25 cellular contexts compared by ENCODE assay signal in genomic region chr9:73053543-73053942, GRCh38.
"Had no signal": no experiment of that assay in that cellular context is flagged by ENCODE, and none has a peak within 500 bp of the region (broad histone marks: within the 10 kb centered on the region; RNA-seq: fewer than 3 reads in every experiment).

No MANE protein-coding gene starts in this region.

- ATAC-seq: left cardiac atrium; left lung; sciatic nerve; stimulated activated naive B cell treated with anti-CD40 and anti-IgM and Interleukin-4, amounts not matched to agents 10 μg/mL and 1 μg/mL and 100 μg/mL, for 72 hours; stimulated activated naive CD8-positive, alpha-beta T cell treated with anti-CD3 and anti-CD28 coated beads, Interleukin-15, Interleukin-2, amounts not matched to agents 100 U/mL and 50 U/mL, for 24 hours had no signal

- H3K4me1 ChIP-seq: left lung, right atrium auricular region, testis, thyroid gland, vagina had no signal

- H3K9me3 ChIP-seq: left lung, ovary, right atrium auricular region, stomach, testis, thyroid gland, transverse colon, upper lobe of left lung, vagina had no signal

- DNase-seq: hippocampal formation; kidney glomerular epithelial cell; left cardiac atrium; left lung; mesendoderm; naive B cell; natural killer cell; nephron progenitor cell; ovary; stimulated activated CD4-positive, alpha-beta T cell treated with anti-CD3 and anti-CD28 coated beads, Interleukin-12 subunit alpha, Interleukin-12 subunit beta, amount 100 ng/mL, for 4 hours; stimulated activated CD4-positive, alpha-beta T cell treated with anti-CD3 and anti-CD28 coated beads, Interleukin-15, amount 100 ng/mL, for 24 hours; stimulated activated CD4-positive, alpha-beta T cell treated with anti-CD3 and anti-CD28 coated beads, Interleukin-2, amount 100 ng/mL, for 24 hours; stimulated activated CD4-positive, alpha-beta T cell treated with anti-CD3 and anti-CD28 coated beads, Interleukin-4, amount 100 ng/mL, for 1 hour; stimulated activated naive B cell treated with anti-CD40 and anti-IgM and Interleukin-4, amounts not matched to agents 10 μg/mL and 1 μg/mL and 100 μg/mL, for 72 hours; stimulated activated naive CD8-positive, alpha-beta T cell treated with anti-CD3 and anti-CD28 coated beads, Interleukin-15, Interleukin-2, amounts not matched to agents 100 U/mL and 50 U/mL, for 24 hours; stomach; testis; thyroid gland; transverse colon; upper lobe of left lung had no signal

- H3K27me3 ChIP-seq: left lung, ovary, right atrium auricular region, stomach, testis, thyroid gland, transverse colon, upper lobe of left lung, vagina had no signal

- H3K27ac ChIP-seq: left lung, ovary, right atrium auricular region, skin epidermis, stomach, testis, thyroid gland, transverse colon, upper lobe of left lung, vagina had no signal

- H3K4me3 ChIP-seq: left lung, lung, ovary, right atrium auricular region, skin epidermis, stomach, testis, thyroid gland, transverse colon, upper lobe of left lung, vagina had no signal

- H3K36me3 ChIP-seq: left lung, ovary, right atrium auricular region, stomach, thyroid gland, transverse colon, upper lobe of left lung, vagina had no signal
